ENCODE assay signal across 1 cellular context in the genomic region with DNA sequence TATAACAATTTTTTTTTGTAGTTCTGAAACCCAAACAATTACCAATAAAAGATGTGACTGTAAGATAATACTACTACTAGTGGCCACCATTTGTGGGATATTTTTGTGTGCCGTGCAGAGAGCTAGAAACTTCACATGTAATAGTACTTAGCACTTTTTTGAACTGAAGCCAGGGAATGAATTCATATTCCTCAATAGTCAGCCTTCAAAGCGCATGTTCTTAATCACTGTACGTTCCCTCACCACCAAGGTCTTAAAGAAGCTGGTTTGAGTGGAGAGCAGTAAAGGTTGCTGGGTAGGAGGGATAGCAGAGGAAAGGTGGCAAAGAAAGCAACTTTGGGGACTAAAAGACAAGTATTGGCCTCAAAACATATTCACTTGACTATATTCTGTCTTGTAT.
TF ChIP-seq lines count a peak whose summit lies in the region.

No MANE protein-coding gene starts in this region.

TF ChIP-seq in SK-N-SH treated with all-trans-retinoic acid at 6 μM for 48 hours, 23 proteins besides CTCF, POLR2A, EP300 and RAD21 (continued from another document):
- TF ChIP-seq TOX (CRISPR knock-in tag; IDR thresholded peaks at IDR 0.05; ENCODE audit: borderline replicate concordance): no peak
